ENCODE assay signal across 1 cellular context in the genomic region with DNA sequence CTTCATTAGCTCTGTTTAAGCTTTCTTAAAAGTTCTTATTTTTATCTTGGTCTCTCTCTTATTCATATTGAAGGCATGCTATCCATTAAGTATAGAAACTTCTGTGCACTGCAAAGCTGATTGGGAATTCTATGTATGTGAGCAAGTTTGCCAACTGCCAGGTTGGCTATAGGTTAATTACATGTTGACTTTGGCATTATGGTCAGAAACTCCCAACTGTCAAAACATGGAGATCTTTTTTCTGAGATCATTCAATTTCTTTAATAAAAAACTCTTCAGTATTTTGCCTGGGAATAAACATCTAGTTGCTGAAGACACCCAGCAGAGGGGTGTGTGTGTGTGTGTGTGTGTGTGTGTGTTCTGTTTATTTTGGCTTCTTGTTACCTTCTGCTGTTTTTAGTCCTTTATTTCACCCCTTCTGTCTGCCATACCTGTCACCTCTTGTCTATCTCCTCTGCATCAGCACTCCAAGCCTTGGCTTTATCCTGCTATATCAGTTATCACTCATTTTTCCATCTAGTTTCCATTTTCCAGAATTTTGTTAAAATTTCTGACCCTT.
TF ChIP-seq lines count a peak whose summit lies in the region.

No MANE protein-coding gene starts in this region.

TF ChIP-seq in HEK293, 187 proteins besides CTCF, POLR2A, EP300 and RAD21 (continued from another document):
- TF ChIP-seq, protein P1, sequence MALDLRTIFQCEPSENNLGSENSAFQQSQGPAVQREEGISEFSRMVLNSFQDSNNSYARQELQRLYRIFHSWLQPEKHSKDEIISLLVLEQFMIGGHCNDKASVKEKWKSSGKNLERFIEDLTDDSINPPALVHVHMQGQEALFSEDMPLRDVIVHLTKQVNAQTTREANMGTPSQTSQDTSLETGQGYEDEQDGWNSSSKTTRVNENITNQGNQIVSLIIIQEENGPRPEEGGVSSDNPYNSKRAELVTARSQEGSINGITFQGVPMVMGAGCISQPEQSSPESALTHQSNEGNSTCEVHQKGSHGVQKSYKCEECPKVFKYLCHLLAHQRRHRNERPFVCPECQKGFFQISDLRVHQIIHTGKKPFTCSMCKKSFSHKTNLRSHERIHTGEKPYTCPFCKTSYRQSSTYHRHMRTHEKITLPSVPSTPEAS (tag by site-specific recombination; IDR thresholded peaks at IDR 0.05) = peak; percentile 39; the same call in 1 of the 2 replicates
- 0 out of 2 replicates have a peak, but pooled peaks have one; percentile 30 for TF ChIP-seq WT1 (tag by site-specific recombination; IDR thresholded peaks at IDR 0.05)
